ENCODE assay signal across 8 cellular contexts in the genomic region with DNA sequence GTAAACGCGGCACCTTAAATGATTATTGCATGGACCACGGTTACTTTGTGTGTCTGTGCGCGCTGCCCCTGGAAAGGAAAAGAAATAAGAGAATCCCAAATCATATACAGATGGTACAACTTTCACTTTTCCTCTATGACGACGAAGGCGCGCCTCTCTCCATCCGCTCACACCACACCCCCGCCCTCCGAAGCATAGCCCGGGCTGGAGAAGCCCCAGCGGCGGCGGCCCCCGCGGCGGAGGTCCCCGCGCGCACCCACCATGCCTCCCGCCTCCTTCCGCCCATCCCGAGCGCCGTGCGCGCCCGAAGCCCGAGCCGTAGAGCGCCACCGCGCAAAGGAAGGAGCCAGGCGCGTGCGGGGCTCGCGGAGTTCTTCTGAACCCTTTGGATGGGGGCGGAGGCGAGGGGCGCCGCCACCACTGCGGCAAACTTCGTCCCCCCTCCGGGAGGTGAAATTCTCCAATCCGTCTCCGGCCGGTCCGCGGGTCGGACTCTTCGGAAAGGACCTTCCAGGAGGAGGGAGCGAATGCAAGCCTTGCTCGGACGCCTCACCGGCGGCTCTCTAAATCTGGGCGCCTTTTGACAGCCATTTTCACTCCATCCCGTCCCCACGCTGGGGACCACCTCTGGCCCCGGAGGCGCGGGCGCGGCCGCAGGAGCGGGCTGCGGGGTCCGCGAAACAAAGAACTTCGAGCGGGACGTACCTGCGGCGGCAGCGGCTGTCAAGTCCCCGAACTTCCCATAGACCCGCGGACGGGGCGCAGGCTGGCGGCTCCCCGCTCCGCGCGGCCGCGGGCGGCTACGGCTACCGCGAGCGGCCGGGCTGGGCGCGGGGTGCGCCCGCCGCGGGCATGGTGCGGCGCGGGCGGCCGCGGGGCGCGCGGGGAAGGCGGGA. TPM values are rescaled to one million over a fixed set of nuclear protein-coding genes. Genes with fewer than 3 reads are reported as not detected.
A peak's percentile ranks its signal among the peaks of the same experiment; 100 is the strongest.
DNase-seq lines count a peak whose midpoint lies in the region; ATAC-seq, FAIRE-seq and TF ChIP-seq lines count a peak whose summit lies in the region.

No MANE protein-coding gene starts in this region.

- peaks cover 46% of the 10 kb centered on the region for H3K27me3 Mint-ChIP-seq in activated naive CD4-positive, alpha-beta T cell treated with anti-CD3 and anti-CD28 coated beads, Interleukin-2, amount 50 U/mL, for 24 hours
- peaks cover 53% of the 10 kb centered on the region for H3K27me3 Mint-ChIP-seq in activated T-helper 17 cell treated with anti-CD3 and anti-CD28 coated beads, Interleukin-2, amount 50 U/mL, for 72 hours

- peak overlapping the region; percentile 74 for H3K4me3 Mint-ChIP-seq in activated naive CD4-positive, alpha-beta T cell treated with anti-CD3 and anti-CD28 coated beads, Interleukin-2, amount 50 U/mL, for 24 hours
- peak overlapping the region; percentile 48 for H3K4me3 Mint-ChIP-seq in activated T-helper 17 cell treated with anti-CD3 and anti-CD28 coated beads, Interleukin-2, amount 50 U/mL, for 72 hours

- H3K27ac Mint-ChIP-seq in activated naive CD4-positive, alpha-beta T cell treated with anti-CD3 and anti-CD28 coated beads, Interleukin-2, amount 50 U/mL, for 24 hours, result no peak overlapping the region
- H3K27ac Mint-ChIP-seq in activated T-helper 17 cell treated with anti-CD3 and anti-CD28 coated beads, Interleukin-2, amount 50 U/mL, for 72 hours, result no peak overlapping the region

- no peaks in the 10 kb centered on the region for H3K9me3 Mint-ChIP-seq in activated naive CD4-positive, alpha-beta T cell treated with anti-CD3 and anti-CD28 coated beads, Interleukin-2, amount 50 U/mL, for 24 hours
- H3K9me3 Mint-ChIP-seq in activated T-helper 17 cell treated with anti-CD3 and anti-CD28 coated beads, Interleukin-2, amount 50 U/mL, for 72 hours, result no peaks in the 10 kb centered on the region

- H3K4me1 ChIP-seq in pancreas, result no peaks in the 10 kb centered on the region

- H3K36me3 Mint-ChIP-seq in activated naive CD4-positive, alpha-beta T cell treated with anti-CD3 and anti-CD28 coated beads, Interleukin-2, amount 50 U/mL, for 24 hours, result no peaks in the 10 kb centered on the region
- H3K36me3 Mint-ChIP-seq in activated T-helper 17 cell treated with anti-CD3 and anti-CD28 coated beads, Interleukin-2, amount 50 U/mL, for 72 hours (ENCODE audit: low read depth), result peaks cover 6% of the 10 kb centered on the region

- peaks cover 13% of the 10 kb centered on the region for H3K4me1 Mint-ChIP-seq in activated naive CD4-positive, alpha-beta T cell treated with anti-CD3 and anti-CD28 coated beads, Interleukin-2, amount 50 U/mL, for 24 hours
- H3K4me1 Mint-ChIP-seq in activated T-helper 17 cell treated with anti-CD3 and anti-CD28 coated beads, Interleukin-2, amount 50 U/mL, for 72 hours, result peaks cover 10% of the 10 kb centered on the region

- no peak for TF ChIP-seq CTCF in pancreas (IDR thresholded peaks at IDR 0.05)

- H3K27ac ChIP-seq in pancreas, result peak overlapping the region in 3 of 4 donors; percentile 17 to 41 (median 33)

- peaks cover 0 to 14% (median 3%) of the 10 kb centered on the region in 4 donors for H3K27me3 ChIP-seq in pancreas

- H3K9me3 ChIP-seq in pancreas, result no peaks in the 10 kb centered on the region

- peak overlapping the region; percentile 51 to 74 (median 61) for H3K4me3 ChIP-seq in pancreas

- peak; percentile 26 for ATAC-seq in HG03139 (IDR thresholded peaks at IDR 0.05; ENCODE audit: unreplicated experiment)
- ATAC-seq in activated T-helper 17 cell treated with anti-CD3 and anti-CD28 coated beads, Interleukin-2, amount 50 U/mL, for 72 hours (replicated peaks), result peak; percentile 31
- ATAC-seq in Right ventricle myocardium inferior, result peak; percentile 45
- ATAC-seq in pancreas, result peak; percentile 38 to 53 (median 48)

- DNase-seq in activated naive CD4-positive, alpha-beta T cell treated with Interleukin-2 at 50 U/mL for 16 hours, result no peak
- DNase-seq in Right ventricle myocardium inferior (ENCODE audit: missing footprints) (peak; percentile 76), pancreas (peak in 3 of 6 donors; percentile 18 to 70 (median 67)), NOMO-1 (lab: John Stamatoyannopoulos, UW; ENCODE audit: unreplicated experiment in 2 of 2) (no peak)
- no peak for DNase-seq in stimulated activated naive CD4-positive, alpha-beta T cell (lab: John Stamatoyannopoulos, UW)

- H3K36me3 ChIP-seq in pancreas, result no peaks in the 10 kb centered on the region

- no peak for FAIRE-seq in pancreas (lab: Jason Lieb, UNC)

- intact Hi-C loops in Right ventricle myocardium inferior (cut with DNase I) (loop anchor here (5.0 to 10.0 kb wide), 2 partner anchors 139 to 252 kb away; no protein-coding TSS in a partner anchor), pancreas (cut with DNase I) (no loop called here)

- WGBS in pancreas, 2 donors, result 0% methylated on average over 103 to 112 of the region's 112 CpGs

RNA-seq across cellular contexts. Expression of a gene that starts 0.5 kb away (rescaled TPM):
- total RNA-seq in activated T-helper 17 cell treated with anti-CD3 and anti-CD28 coated beads, Interleukin-2, amount 50 U/mL, for 72 hours, result under 1 TPM; 0.17 to 0.74 TPM
- 3.9 TPM for total RNA-seq in Right ventricle myocardium inferior
- 1 to 10 TPM in 5 of 6 donors, under 1 TPM in 1; 0.51 to 6.2 (median 2.2) TPM for total RNA-seq in pancreas
- under 1 TPM; 0.38 to 0.54 TPM for polyA plus RNA-seq in pancreas
